Comparison of ENCODE assay signal across 8 cellular contexts in the genomic region with DNA sequence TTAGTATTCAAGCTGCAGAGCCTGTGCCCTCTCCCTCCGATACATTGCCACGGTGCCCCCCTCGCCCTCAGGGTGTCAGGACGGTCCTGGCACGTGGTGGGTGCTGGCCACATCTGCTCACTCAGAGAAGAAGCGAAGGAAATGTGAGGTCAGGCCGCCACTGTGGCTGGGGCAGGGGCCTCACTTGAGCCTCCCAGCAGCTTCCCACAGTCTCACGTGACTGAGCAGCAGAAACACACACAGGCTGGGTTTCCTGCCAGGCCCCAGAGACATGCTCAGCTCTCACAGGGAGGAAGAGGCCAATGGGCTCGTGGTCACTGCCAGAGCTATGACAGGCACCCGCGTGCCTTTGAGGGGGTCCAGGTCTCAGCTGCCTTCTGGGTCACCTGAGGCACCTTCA. TPM values are rescaled to one million over a fixed set of nuclear protein-coding genes. Genes with fewer than 3 reads are reported as not detected.
DNase-seq lines count a peak whose midpoint lies in the region; ATAC-seq lines count a peak whose summit lies in the region.

No MANE protein-coding gene starts in this region.

- H3K4me1 Mint-ChIP-seq in activated naive CD8-positive, alpha-beta T cell treated with anti-CD3 and anti-CD28 coated beads for 36 hours = peaks cover 43% of the 10 kb centered on the region

- H3K27me3 Mint-ChIP-seq in activated naive CD8-positive, alpha-beta T cell treated with anti-CD3 and anti-CD28 coated beads for 36 hours = no peaks in the 10 kb centered on the region

- H3K4me3 Mint-ChIP-seq in activated naive CD8-positive, alpha-beta T cell treated with anti-CD3 and anti-CD28 coated beads for 36 hours = no peak overlapping the region

- no peak for ATAC-seq in HG02885 (IDR thresholded peaks at IDR 0.05; ENCODE audit: poor library complexity, unreplicated experiment)

- peak; percentile 15 for DNase-seq in stimulated activated CD4-positive, alpha-beta T cell treated with anti-CD3 and anti-CD28 coated beads, Interleukin-12 subunit alpha, Interleukin-12 subunit beta, amount 100 ng/mL, for 4 hours
- DNase-seq in stimulated activated CD4-positive, alpha-beta T cell treated with anti-CD3 and anti-CD28 coated beads, Interleukin-2, amount 100 ng/mL, for 48 hours = no peak
- DNase-seq in activated naive CD8-positive, alpha-beta T cell treated with anti-CD3 and anti-CD28 coated beads for 36 hours = peak; percentile 33
- DNase-seq in kidney tubule cell (ENCODE audit: low spot score) (peak; percentile 34), NCI-H82 (lab: John Stamatoyannopoulos, UW) (no peak), 8988T (no peak)
- DNase-seq in stimulated activated CD8-positive, alpha-beta memory T cell treated with anti-CD3 and anti-CD28 coated beads, Interleukin-7, amount 100 ng/mL, for 4 hours (ENCODE audit: low read depth in 2 of 2) = peak; percentile 38 to 50

- H3K36me3 Mint-ChIP-seq in activated naive CD8-positive, alpha-beta T cell treated with anti-CD3 and anti-CD28 coated beads for 36 hours = no peaks in the 10 kb centered on the region

- H3K9me3 Mint-ChIP-seq in activated naive CD8-positive, alpha-beta T cell treated with anti-CD3 and anti-CD28 coated beads for 36 hours = no peaks in the 10 kb centered on the region

- H3K27ac Mint-ChIP-seq in activated naive CD8-positive, alpha-beta T cell treated with anti-CD3 and anti-CD28 coated beads for 36 hours = no peak overlapping the region

RNA-seq across cellular contexts. Expression of gene PRR5, which starts 37.9 kb away (rescaled TPM):
- total RNA-seq in activated naive CD8-positive, alpha-beta T cell treated with anti-CD3 and anti-CD28 coated beads for 36 hours = 10 to 100 TPM; 22.3 to 24.6 TPM

Comparison
In these comparisons a context has a peak if more than half of its experiments do, and no peak if none do; other contexts are left out.
1. DNase-seq: peak in stimulated activated CD4-positive, alpha-beta T cell treated with anti-CD3 and anti-CD28 coated beads, Interleukin-12 subunit alpha, Interleukin-12 subunit beta, amount 100 ng/mL, for 4 hours (single experiment), activated naive CD8-positive, alpha-beta T cell treated with anti-CD3 and anti-CD28 coated beads for 36 hours (single experiment), kidney tubule cell (single experiment) and stimulated activated CD8-positive, alpha-beta memory T cell treated with anti-CD3 and anti-CD28 coated beads, Interleukin-7, amount 100 ng/mL, for 4 hours (2 of 2); none in stimulated activated CD4-positive, alpha-beta T cell treated with anti-CD3 and anti-CD28 coated beads, Interleukin-2, amount 100 ng/mL, for 48 hours (0 of 2), NCI-H82 (single experiment) and 8988T (single experiment).